In the genomic region with DNA sequence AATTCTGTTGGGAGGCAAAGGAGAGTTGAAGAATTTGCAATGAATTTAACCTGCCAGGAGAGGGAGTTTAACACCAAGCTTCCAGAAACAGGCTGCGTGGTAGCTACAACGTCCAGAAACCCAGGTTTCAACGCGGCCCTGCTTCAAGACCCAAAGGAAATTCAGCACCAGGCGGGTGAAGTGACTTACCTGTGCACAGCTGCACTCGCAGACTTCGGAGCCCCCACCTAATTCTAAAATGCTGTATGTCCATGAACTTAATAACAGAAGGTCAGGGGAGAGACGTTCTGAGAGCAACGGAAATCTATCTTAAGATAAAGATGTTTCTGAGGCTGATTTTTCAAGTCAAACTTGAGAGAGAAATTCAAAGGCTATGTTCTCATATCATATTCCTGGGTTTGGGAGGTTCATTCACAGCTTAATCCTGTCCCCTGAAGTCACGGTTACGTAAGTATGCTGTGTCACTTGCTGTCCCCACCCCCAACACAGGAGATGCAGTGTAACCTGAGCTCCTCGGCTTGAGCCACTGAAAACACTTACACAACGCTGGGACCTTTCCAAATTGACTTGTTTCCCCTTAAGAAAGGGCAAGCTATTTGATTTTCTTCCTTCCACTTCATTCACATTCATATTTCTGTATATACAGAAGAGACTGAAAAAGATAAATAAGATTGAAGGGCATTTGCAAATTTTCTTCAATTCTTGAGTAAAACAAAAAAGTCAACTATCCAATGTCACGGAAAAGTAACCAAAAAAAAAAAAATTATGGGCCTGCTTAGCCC, we compare ENCODE assay signal across 9 cellular contexts. TPM values are rescaled to one million over a fixed set of nuclear protein-coding genes. Genes with fewer than 3 reads are reported as not detected.
DNase-seq lines count a peak whose midpoint lies in the region; ATAC-seq, FAIRE-seq and TF ChIP-seq lines count a peak whose summit lies in the region.
"Had no signal": no experiment of that assay in that cellular context is flagged by ENCODE, and none has a peak within 500 bp of the region (broad histone marks: within the 10 kb centered on the region; RNA-seq: fewer than 3 reads in every experiment).

No MANE protein-coding gene starts in this region.

- BruUV-seq in OCI-LY7 (replicated peaks; lab: Mats Ljungman, UMichigan): TSS peak; percentile 40

- POLR2A ChIA-PET in OCI-LY7 (lab: Charles Lee): interaction anchor here (0.6 to 1.2 kb wide), 9 partner anchors 14 to 469 kb away, joined by 3 to 6 read pairs (median 3); no protein-coding TSS in a partner anchor

- TF ChIP-seq CTCF in OCI-LY7 (conservative IDR thresholded peaks at IDR 0.05; ENCODE audit: low read length) (peak; percentile 93), esophagus muscularis mucosa (IDR thresholded peaks at IDR 0.05) (peak; percentile 70 to 83 (median 71)), testis (IDR thresholded peaks at IDR 0.05) (peak; percentile 51 to 57 (median 56))

- H3K36me3 ChIP-seq in OCI-LY7 (ENCODE audit: insufficient read depth, low read length) (no peaks in the 10 kb centered on the region), esophagus muscularis mucosa (peaks cover 0 to 3% (median 1%) of the 10 kb centered on the region in 4 donors), testis (ENCODE audit: low read depth, missing control alignments) (no peaks in the 10 kb centered on the region)

- H3K4me3 ChIP-seq in OCI-LY7 (ENCODE audit: low read depth, low read length, poor library complexity, severe bottlenecking) (peak overlapping the region; percentile 26), esophagus muscularis mucosa (peak overlapping the region; percentile 21 to 26 (median 21)), testis (no peak overlapping the region)

- H3K4me2 ChIP-seq in OCI-LY7 (ENCODE audit: low read length): peak overlapping the region; percentile 58

- peaks cover 16% of the 10 kb centered on the region for H3K36me3 Mint-ChIP-seq in activated T-cell treated with anti-CD3 and anti-CD28 coated beads, Interleukin-2, amount 50 U/mL, for 4 hours (ENCODE audit: insufficient read depth)

- no peaks in the 10 kb centered on the region for H3K27me3 ChIP-seq in esophagus muscularis mucosa
- H3K27me3 ChIP-seq in testis: no peaks in the 10 kb centered on the region

- TF ChIP-seq POLR2A in esophagus muscularis mucosa (IDR thresholded peaks at IDR 0.05; ENCODE audit: low read depth) (no peak), testis (IDR thresholded peaks at IDR 0.05) (no peak)

- peak; percentile 78 for DNase-seq in DMS153 (lab: John Stamatoyannopoulos, UW)
- DNase-seq in HTR-8/SVneo (ENCODE audit: insufficient read length, low spot score): peak; percentile 78
- peak; percentile 84 for DNase-seq in OCI-LY7 (ENCODE audit: low spot score)
- peak; percentile 41 for DNase-seq in activated T-cell treated with anti-CD3 and anti-CD28 coated beads, Interleukin-2, amount 50 U/mL, for 4 hours
- no peak for DNase-seq in esophagus muscularis mucosa (ENCODE audit: extremely low spot score)
- DNase-seq in myocyte (ENCODE audit: low read depth): peak; percentile 94
- DNase-seq in testis: peak; percentile 71

- WGBS in esophagus muscularis mucosa: 17% methylated on average over 14 of the region's 14 CpGs
- 29 to 50% methylated on average over 14 of the region's 14 CpGs for whole genome bisulfite sequencing in testis, 2 donors

- intact Hi-C loops in OCI-LY7 (cut with micrococcal nuclease; ENCODE audit: unreplicated experiment) (loop anchor here (1.0 to 2.0 kb wide), 2 partner anchors 72 to 353 kb away; a partner anchor contains a TSS), esophagus muscularis mucosa (cut with DNase I) (loop anchor here (2.0 kb wide), 2 partner anchors 23 to 73 kb away; a partner anchor contains a TSS), testis (cut with DNase I; ENCODE audit: low total_unique reads) (no loop called here)

- H3K27ac ChIP-seq in OCI-LY7 (ENCODE audit: low read depth, low read length, poor library complexity, severe bottlenecking) (peak overlapping the region; percentile 32), esophagus muscularis mucosa (replicated peaks in 1 of 4) (peak overlapping the region; percentile 87 to 95 (median 90)), testis (peak overlapping the region; percentile 35 to 79)

- H3K9me2 ChIP-seq in OCI-LY7 (ENCODE audit: insufficient read depth, low read length): no peaks in the 10 kb centered on the region

- H3K9me3 ChIP-seq in OCI-LY7 (ENCODE audit: low read length) (no peaks in the 10 kb centered on the region), esophagus muscularis mucosa (no peaks in the 10 kb centered on the region), testis (no peaks in the 10 kb centered on the region)

- peak; percentile 23 for FAIRE-seq in HTR-8/SVneo (lab: Jason Lieb, UNC)
- FAIRE-seq: colon had no signal

- CTCF ChIA-PET in OCI-LY7 (lab: Charles Lee; ENCODE audit: unreplicated experiment): interaction anchor here (1.3 kb wide), 1 partner anchor 72 kb away, joined by 9 read pairs; no protein-coding TSS in a partner anchor

- peaks cover 14% of the 10 kb centered on the region for H3K4me1 ChIP-seq in OCI-LY7 (ENCODE audit: insufficient read depth, low read length, poor library complexity, severe bottlenecking)
- H3K4me1 ChIP-seq in esophagus muscularis mucosa: peaks cover 16 to 85% (median 76%) of the 10 kb centered on the region in 4 donors
- peaks cover 21% of the 10 kb centered on the region for H3K4me1 ChIP-seq in testis

- H3K4me1 Mint-ChIP-seq in activated T-cell treated with anti-CD3 and anti-CD28 coated beads, Interleukin-2, amount 50 U/mL, for 4 hours (ENCODE audit: low read depth): peaks cover 38% of the 10 kb centered on the region

- no peak for TF ChIP-seq EP300 in esophagus muscularis mucosa (IDR thresholded peaks at IDR 0.05)

- no peaks in the 10 kb centered on the region for H3K79me2 ChIP-seq in OCI-LY7 (ENCODE audit: insufficient read depth, low read depth, low read length)

- peak overlapping the region; percentile 96 for H2AFZ ChIP-seq in OCI-LY7 (ENCODE audit: low read length)

- peak overlapping the region; percentile 61 for H3K4me3 Mint-ChIP-seq in activated T-cell treated with anti-CD3 and anti-CD28 coated beads, Interleukin-2, amount 50 U/mL, for 4 hours

- no peaks in the 10 kb centered on the region for H4K20me1 ChIP-seq in OCI-LY7 (ENCODE audit: insufficient read depth, low read length)

- H3K27me3 Mint-ChIP-seq in activated T-cell treated with anti-CD3 and anti-CD28 coated beads, Interleukin-2, amount 50 U/mL, for 4 hours (ENCODE audit: low read depth): no peaks in the 10 kb centered on the region

- H3K9me3 Mint-ChIP-seq in activated T-cell treated with anti-CD3 and anti-CD28 coated beads, Interleukin-2, amount 50 U/mL, for 4 hours: no peaks in the 10 kb centered on the region

- ATAC-seq in activated T-cell treated with anti-CD3 and anti-CD28 coated beads, Interleukin-2, amount 50 U/mL, for 4 hours: peak; percentile 66
- ATAC-seq in GM18519 (IDR thresholded peaks at IDR 0.05; ENCODE audit: low FRiP score, unreplicated experiment): no peak

RNA-seq across cellular contexts. Expression of a gene that starts 22.7 kb away (rescaled TPM):
- 11.2 and 15.3 TPM in 2 replicates for total RNA-seq in OCI-LY7 (2014; rRNA removed; shearing (Covaris generic))
- total RNA-seq in OCI-LY7 (2022) (25.6 and 26.2 TPM in 2 replicates), esophagus muscularis mucosa (100 to 1,000 TPM; 234 to 263 (median 250) TPM), myocyte (51.2 and 52.2 TPM in 2 replicates), testis (10 to 100 TPM; 51.9 to 66.5 TPM)
- total RNA-seq in activated T-cell treated with anti-CD3 and anti-CD28 coated beads, Interleukin-2, amount 50 U/mL, for 4 hours: 10 to 100 TPM; 52.6 to 61.1 (median 53.1) TPM
- polyA plus RNA-seq in myocyte (2012): 36.1 TPM
- polyA plus RNA-seq in testis (ENCODE audit: insufficient read depth, low read depth, low replicate concordance): 25.1 TPM

Comparison
In these comparisons a context has a peak if more than half of its experiments do, and no peak if none do; other contexts are left out.
1. H3K27ac ChIP-seq: peak in every context shown above with its lines; median percentile 90 in esophagus muscularis mucosa; 57 in testis; 32 in OCI-LY7.
2. H3K4me3 ChIP-seq: peak in OCI-LY7 (single experiment) and esophagus muscularis mucosa (4 of 4); none in testis (0 of 2).
3. Peak in every context shown above with its lines, with median percentiles within 50 percentile points of each other: CTCF ChIP-seq.